Comparison of ENCODE assay signal across 15 cellular contexts in genomic region chr13:42329239-42329638, GRCh38. TPM values are rescaled to one million over a fixed set of nuclear protein-coding genes. Genes with fewer than 3 reads are reported as not detected.
DNase-seq lines count a peak whose midpoint lies in the region; ATAC-seq and TF ChIP-seq lines count a peak whose summit lies in the region.
"Had no signal": no experiment of that assay in that cellular context is flagged by ENCODE, and none has a peak within 500 bp of the region (broad histone marks: within the 10 kb centered on the region; RNA-seq: fewer than 3 reads in every experiment).

No MANE protein-coding gene starts in this region.

- no peaks in the 10 kb centered on the region for H3K36me3 ChIP-seq in BLaER1 treated with 17β-estradiol and CSF1 and Interleukin-3, amounts not matched to agents 10 nM and 100 nM
- no peaks in the 10 kb centered on the region for H3K36me3 ChIP-seq in CD4-positive, alpha-beta memory T cell (ENCODE audit: insufficient read depth, low read length)
- no peaks in the 10 kb centered on the region for H3K36me3 ChIP-seq in mucosa of descending colon (ENCODE audit: low read depth)
- H3K36me3 ChIP-seq: breast epithelium, lower lobe of right lung, tibial nerve, WERI-Rb-1 had no signal

- no peaks in the 10 kb centered on the region for H3K27me3 Mint-ChIP-seq in CD4-positive, alpha-beta memory T cell
- H3K27me3 Mint-ChIP-seq in activated CD8-positive, alpha-beta T cell treated with anti-CD3 and anti-CD28 coated beads, Interleukin-2, amount 10 ng/mL, durations not matched to agents 7 days and 5 days (ENCODE audit: low read depth) = no peaks in the 10 kb centered on the region

- H3K9me3 Mint-ChIP-seq in CD4-positive, alpha-beta memory T cell = peaks cover 0 to 4% (median 0%) of the 10 kb centered on the region in 8 donors
- H3K9me3 Mint-ChIP-seq in activated CD8-positive, alpha-beta T cell treated with anti-CD3 and anti-CD28 coated beads, Interleukin-2, amount 10 ng/mL, durations not matched to agents 7 days and 5 days (ENCODE audit: insufficient read depth) = no peaks in the 10 kb centered on the region

- CTCF ChIA-PET in CD4-positive, alpha-beta memory T cell (lab: Charles Lee; ENCODE audit: partially characterized antibody) = interaction anchor here (1.4 to 3.8 kb wide), 2 partner anchors 11 to 149 kb away, joined by 3 to 22 read pairs; no protein-coding TSS in a partner anchor
- CTCF ChIA-PET in activated CD8-positive, alpha-beta T cell treated with anti-CD3 and anti-CD28 coated beads, Interleukin-2, amount 10 ng/mL, durations not matched to agents 7 days and 5 days (lab: Charles Lee) = interaction anchor here (1.1 kb wide), 1 partner anchor 57 kb away, joined by 4 read pairs; the partner anchor contains the start of gene AKAP11

- peak overlapping the region; percentile 11 to 75 (median 52); a peak in 18 of 22 replicates for H3K4me2 ChIP-seq in BLaER1 treated with 17β-estradiol and CSF1 and Interleukin-3, amounts not matched to agents 10 nM and 100 nM

- no peaks in the 10 kb centered on the region for H3K36me3 Mint-ChIP-seq in CD4-positive, alpha-beta memory T cell
- H3K36me3 Mint-ChIP-seq in activated CD8-positive, alpha-beta T cell treated with anti-CD3 and anti-CD28 coated beads, Interleukin-2, amount 10 ng/mL, durations not matched to agents 7 days and 5 days (ENCODE audit: low read depth) = peaks cover 19% of the 10 kb centered on the region

- TF ChIP-seq CTCF in mucosa of descending colon (IDR thresholded peaks at IDR 0.05) = no peak

- H3K4me1 ChIP-seq in BLaER1 treated with 17β-estradiol and CSF1 and Interleukin-3, amounts not matched to agents 10 nM and 100 nM = peaks cover 8 to 40% (median 24%) of the 10 kb centered on the region in 10 experiments; a peak in 19 of 20 replicates
- peaks cover 21% of the 10 kb centered on the region for H3K4me1 ChIP-seq in CD4-positive, alpha-beta memory T cell (ENCODE audit: insufficient read depth, low read length)
- H3K4me1 ChIP-seq in mucosa of descending colon (ENCODE audit: low read depth) = peaks cover 3% of the 10 kb centered on the region
- H3K4me1 ChIP-seq: breast epithelium, lower lobe of right lung had no signal

- H3K9ac ChIP-seq in BLaER1 treated with 17β-estradiol and CSF1 and Interleukin-3, amounts not matched to agents 10 nM and 100 nM = peak overlapping the region in 4 of 11 experiments; percentile 14 to 64 (median 40); a peak in 5 of 22 replicates
- H3K9ac ChIP-seq: GM23248 had no signal

- no peaks in the 10 kb centered on the region for H3K27me3 ChIP-seq in BLaER1 treated with 17β-estradiol and CSF1 and Interleukin-3, amounts not matched to agents 10 nM and 100 nM
- H3K27me3 ChIP-seq in CD4-positive, alpha-beta memory T cell (ENCODE audit: insufficient read depth, low read length) = no peaks in the 10 kb centered on the region
- H3K27me3 ChIP-seq: breast epithelium, tibial nerve had no signal

- intact Hi-C loops in CD4-positive, alpha-beta memory T cell (cut with micrococcal nuclease) = no loop called here
- intact Hi-C loops in mucosa of descending colon (cut with DNase I, micrococcal nuclease) = no loop called here

- no peak overlapping the region for H3K4me3 ChIP-seq in BLaER1 treated with 17β-estradiol and CSF1 and Interleukin-3, amounts not matched to agents 10 nM and 100 nM
- H3K4me3 ChIP-seq in CD4-positive, alpha-beta memory T cell (ENCODE audit: low read length in 2 of 2) = no peak overlapping the region
- H3K4me3 ChIP-seq in mucosa of descending colon = no peak overlapping the region
- H3K4me3 ChIP-seq: breast epithelium, GM23248, lower lobe of right lung, tibial nerve had no signal

- H3K27ac Mint-ChIP-seq in CD4-positive, alpha-beta memory T cell = peak overlapping the region in 5 of 7 donors; percentile 21 to 92 (median 48)
- peak overlapping the region; percentile 88 for H3K27ac Mint-ChIP-seq in activated CD8-positive, alpha-beta T cell treated with anti-CD3 and anti-CD28 coated beads, Interleukin-2, amount 10 ng/mL, durations not matched to agents 7 days and 5 days

- POLR2A ChIA-PET in CD4-positive, alpha-beta memory T cell (lab: Charles Lee; ENCODE audit: partially characterized antibody) = no interaction called here
- POLR2A ChIA-PET in activated CD8-positive, alpha-beta T cell treated with anti-CD3 and anti-CD28 coated beads, Interleukin-2, amount 10 ng/mL, durations not matched to agents 7 days and 5 days (lab: Charles Lee) = no interaction called here

- peaks cover 0 to 25% (median 0%) of the 10 kb centered on the region in 11 experiments; a peak in 6 of 22 replicates for H3K9me3 ChIP-seq in BLaER1 treated with 17β-estradiol and CSF1 and Interleukin-3, amounts not matched to agents 10 nM and 100 nM (replicated peaks in 1 of 11)
- H3K9me3 ChIP-seq in CD4-positive, alpha-beta memory T cell (ENCODE audit: control insufficient read depth in 1 of 2, low read length in 2 of 2) = no peaks in the 10 kb centered on the region
- no peaks in the 10 kb centered on the region for H3K9me3 ChIP-seq in mucosa of descending colon
- H3K9me3 ChIP-seq: breast epithelium, lower lobe of right lung, tibial nerve had no signal

- peak; percentile 21 for ATAC-seq in activated CD8-positive, alpha-beta T cell treated with anti-CD3 and anti-CD28 coated beads, Interleukin-2, amount 10 ng/mL, durations not matched to agents 7 days and 5 days
- ATAC-seq in mucosa of descending colon = peak; percentile 50
- no peak for ATAC-seq in HG02840 (IDR thresholded peaks at IDR 0.05; ENCODE audit: low FRiP score, unreplicated experiment)
- ATAC-seq: lower lobe of right lung, sciatic nerve had no signal

- peak overlapping the region in 3 of 8 donors; percentile 40 to 64 (median 42) for H3K4me3 Mint-ChIP-seq in CD4-positive, alpha-beta memory T cell
- peak overlapping the region; percentile 35 for H3K4me3 Mint-ChIP-seq in activated CD8-positive, alpha-beta T cell treated with anti-CD3 and anti-CD28 coated beads, Interleukin-2, amount 10 ng/mL, durations not matched to agents 7 days and 5 days

- H3K4me1 Mint-ChIP-seq in CD4-positive, alpha-beta memory T cell = peaks cover 17 to 42% (median 18%) of the 10 kb centered on the region in 4 donors
- peaks cover 42% of the 10 kb centered on the region for H3K4me1 Mint-ChIP-seq in activated CD8-positive, alpha-beta T cell treated with anti-CD3 and anti-CD28 coated beads, Interleukin-2, amount 10 ng/mL, durations not matched to agents 7 days and 5 days (ENCODE audit: low read depth)

- H4K20me1 ChIP-seq in BLaER1 treated with 17β-estradiol and CSF1 and Interleukin-3, amounts not matched to agents 10 nM and 100 nM = no peaks in the 10 kb centered on the region

- H3K27ac ChIP-seq in BLaER1 treated with 17β-estradiol and CSF1 and Interleukin-3, amounts not matched to agents 10 nM and 100 nM = peak overlapping the region in 10 of 11 experiments; percentile 34 to 85 (median 72); a peak in 18 of 22 replicates
- H3K27ac ChIP-seq in CD4-positive, alpha-beta memory T cell (ENCODE audit: low read depth, low read length) = no peak overlapping the region
- H3K27ac ChIP-seq: breast epithelium, GM23248, lower lobe of right lung, tibial nerve, WERI-Rb-1 had no signal

- DNase-seq in CD4-positive, alpha-beta memory T cell = no peak
- DNase-seq in activated CD8-positive, alpha-beta T cell treated with anti-CD3 and anti-CD28 coated beads, Interleukin-2, amount 10 ng/mL, durations not matched to agents 7 days and 5 days = no peak
- DNase-seq in mucosa of descending colon (no peak), T-helper 9 cell (no peak), DMS 273 (lab: John Stamatoyannopoulos, UW; ENCODE audit: unreplicated experiment) (no peak)
- DNase-seq: GM23248, lower lobe of right lung, NCI-H1417, NCI-H526, WERI-Rb-1 had no signal

RNA-seq across cellular contexts. Expression of gene AKAP11, which starts 57.3 kb away (rescaled TPM):
- 10 to 100 TPM; 40.6 to 42.6 TPM for total RNA-seq in CD4-positive, alpha-beta memory T cell
- 1 to 10 TPM; 2.7 to 4.0 TPM for polyA plus RNA-seq in CD4-positive, alpha-beta memory T cell
- 10 to 100 TPM; 25.8 to 27.1 TPM for total RNA-seq in activated CD8-positive, alpha-beta T cell treated with anti-CD3 and anti-CD28 coated beads, Interleukin-2, amount 10 ng/mL, durations not matched to agents 7 days and 5 days
- total RNA-seq in mucosa of descending colon = 10 to 100 TPM; 20.6 to 55.2 (median 26.1) TPM
